ENCODE assay signal across 13 cellular contexts in the genomic region with DNA sequence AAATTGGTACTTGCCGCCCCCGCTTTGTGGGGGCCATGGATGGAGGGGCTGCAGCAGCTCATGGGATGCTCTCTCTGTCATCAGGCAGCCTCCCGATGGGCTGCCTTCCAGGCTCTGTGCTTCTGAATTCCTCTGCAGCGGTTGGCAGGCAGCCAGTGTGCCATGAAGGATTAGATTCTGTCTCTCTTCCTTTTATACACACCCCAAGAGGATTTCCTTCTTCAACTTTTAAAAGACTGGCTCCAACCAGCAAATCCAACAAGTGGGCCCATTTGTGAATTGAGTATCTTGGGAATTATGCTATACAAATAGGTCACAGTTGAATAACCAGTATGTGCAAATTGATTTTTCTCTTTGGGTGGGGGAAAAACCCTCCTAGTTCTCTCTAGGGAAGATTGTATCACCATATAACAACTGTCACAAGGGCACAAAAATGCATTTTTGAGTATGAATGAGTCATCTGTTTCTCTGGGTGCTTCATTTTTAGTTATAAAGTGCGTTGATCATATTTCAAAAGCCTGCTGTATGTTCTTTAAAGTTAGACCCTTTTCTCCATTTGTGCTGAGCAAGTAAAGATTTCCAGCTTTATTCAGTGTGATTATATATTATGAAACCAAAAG.
A peak's percentile ranks its signal among the peaks of the same experiment; 100 is the strongest.
DNase-seq lines count a peak whose midpoint lies in the region; ATAC-seq and TF ChIP-seq lines count a peak whose summit lies in the region.
"Had no signal": no experiment of that assay in that cellular context is flagged by ENCODE, and none has a peak within 500 bp of the region (broad histone marks: within the 10 kb centered on the region; RNA-seq: fewer than 3 reads in every experiment).

No MANE protein-coding gene starts in this region.

- H3K27ac ChIP-seq in colonic mucosa: peak overlapping the region; percentile 44
- H3K27ac ChIP-seq: epithelial cell of prostate, tibial nerve had no signal

- intact Hi-C loops in colonic mucosa (cut with DNase I): no loop called here
- intact Hi-C loops in activated CD4-positive, alpha-beta T cell treated with anti-CD3 and anti-CD28 coated beads, Interleukin-2, amount 10 ng/mL, durations not matched to agents 24 days and 14 days (cut with micrococcal nuclease): no loop called here

- H3K4me1 Mint-ChIP-seq in activated CD4-positive, alpha-beta T cell treated with anti-CD3 and anti-CD28 coated beads, Interleukin-2, amount 10 ng/mL, durations not matched to agents 24 days and 14 days: no peaks in the 10 kb centered on the region

- H3K9me3 ChIP-seq in colonic mucosa: no peaks in the 10 kb centered on the region
- H3K9me3 ChIP-seq: tibial nerve had no signal

- no peak overlapping the region for H3K9ac ChIP-seq in colonic mucosa (ENCODE audit: low read depth in 2 of 2, low read length in 2 of 2)

- DNase-seq in EH (ENCODE audit: low read depth) (peak; percentile 84), NCI-H1694 treated with DMSO at 0.1 percent for 48 hours (lab: John Stamatoyannopoulos, UW) (peak; percentile 61), colonic mucosa (peak; percentile 80), myocyte (ENCODE audit: low read depth) (peak; percentile 86), occipital lobe (lab: John Stamatoyannopoulos, UW) (no peak)
- no peak for DNase-seq in activated CD4-positive, alpha-beta T cell treated with anti-CD3 and anti-CD28 coated beads, Interleukin-2, amount 10 ng/mL, durations not matched to agents 24 days and 14 days
- no peak for DNase-seq in stimulated activated naive CD8-positive, alpha-beta T cell treated with anti-CD3 and anti-CD28 coated beads, Interleukin-15, Interleukin-2, amounts not matched to agents 100 U/mL and 50 U/mL, for 24 hours
- DNase-seq: GF-D8; stimulated activated CD4-positive, alpha-beta T cell treated with anti-CD3 and anti-CD28 coated beads, Interleukin-4, amount 100 ng/mL, for 4 hours had no signal

- H3K36me3 Mint-ChIP-seq in activated CD4-positive, alpha-beta T cell treated with anti-CD3 and anti-CD28 coated beads, Interleukin-2, amount 10 ng/mL, durations not matched to agents 24 days and 14 days (ENCODE audit: low read depth): no peaks in the 10 kb centered on the region

- H3K4me3 ChIP-seq in colonic mucosa: no peak overlapping the region
- H3K4me3 ChIP-seq: tibial nerve had no signal

- H3K27me3 Mint-ChIP-seq in activated CD4-positive, alpha-beta T cell treated with anti-CD3 and anti-CD28 coated beads, Interleukin-2, amount 10 ng/mL, durations not matched to agents 24 days and 14 days: no peaks in the 10 kb centered on the region

- no peak overlapping the region for H3K4me3 Mint-ChIP-seq in activated CD4-positive, alpha-beta T cell treated with anti-CD3 and anti-CD28 coated beads, Interleukin-2, amount 10 ng/mL, durations not matched to agents 24 days and 14 days
- H3K4me3 Mint-ChIP-seq: T-helper 2 cell treated with Interferon-gamma antibody and Interleukin-4, amounts not matched to agents 5 μg/mL and 100 μg/mL, for 36 hours had no signal

- no peaks in the 10 kb centered on the region for H3K27me3 ChIP-seq in colonic mucosa
- H3K27me3 ChIP-seq: tibial nerve had no signal

- H3K27ac Mint-ChIP-seq in activated CD4-positive, alpha-beta T cell treated with anti-CD3 and anti-CD28 coated beads, Interleukin-2, amount 10 ng/mL, durations not matched to agents 24 days and 14 days: no peak overlapping the region
- H3K27ac Mint-ChIP-seq: T-helper 2 cell treated with Interferon-gamma antibody and Interleukin-4, amounts not matched to agents 5 μg/mL and 100 μg/mL, for 36 hours had no signal

- ATAC-seq in HG03354 (IDR thresholded peaks at IDR 0.05; ENCODE audit: poor library complexity, severe bottlenecking, unreplicated experiment): no peak
- no peak for ATAC-seq in stimulated activated naive CD8-positive, alpha-beta T cell treated with anti-CD3 and anti-CD28 coated beads, Interleukin-15, Interleukin-2, amounts not matched to agents 100 U/mL and 50 U/mL, for 24 hours

- no peaks in the 10 kb centered on the region for H3K36me3 ChIP-seq in colonic mucosa
- H3K36me3 ChIP-seq: tibial nerve had no signal

- no peaks in the 10 kb centered on the region for H3K9me3 Mint-ChIP-seq in activated CD4-positive, alpha-beta T cell treated with anti-CD3 and anti-CD28 coated beads, Interleukin-2, amount 10 ng/mL, durations not matched to agents 24 days and 14 days
- H3K9me3 Mint-ChIP-seq: T-helper 2 cell treated with Interferon-gamma antibody and Interleukin-4, amounts not matched to agents 5 μg/mL and 100 μg/mL, for 36 hours had no signal

- TF ChIP-seq CTCF in colonic mucosa (IDR thresholded peaks at IDR 0.05): no peak

- peaks cover 4% of the 10 kb centered on the region for H3K4me1 ChIP-seq in colonic mucosa

Comparison
In these comparisons a context has a peak if more than half of its experiments do, and no peak if none do; other contexts are left out.
1. DNase-seq: peak in EH (single experiment), NCI-H1694 treated with DMSO at 0.1 percent for 48 hours (single experiment), colonic mucosa (single experiment) and myocyte (single experiment); none in activated CD4-positive, alpha-beta T cell treated with anti-CD3 and anti-CD28 coated beads, Interleukin-2, amount 10 ng/mL, durations not matched to agents 24 days and 14 days (single experiment), occipital lobe (single experiment) and stimulated activated naive CD8-positive, alpha-beta T cell treated with anti-CD3 and anti-CD28 coated beads, Interleukin-15, Interleukin-2, amounts not matched to agents 100 U/mL and 50 U/mL, for 24 hours (single experiment).